ENCODE assay signal across 2 cellular contexts in genomic region chr7:106767498-106768323, GRCh38.
TF ChIP-seq lines count a peak whose summit lies in the region.

No MANE protein-coding gene starts in this region.

TF ChIP-seq in IMR-90, 13 proteins besides CTCF, POLR2A, EP300 and RAD21 (continued from another document):
- TF ChIP-seq USF2 (IDR thresholded peaks at IDR 0.05; ENCODE audit: low read depth, low read length), result no peak
- TF ChIP-seq NFE2L2 (IDR thresholded peaks at IDR 0.05; ENCODE audit: low read depth, low read length), result no peak
- no peak for TF ChIP-seq CEBPB (IDR thresholded peaks at IDR 0.05; ENCODE audit: low read depth, low read length)

TF ChIP-seq in endothelial cell of umbilical vein, 7 proteins besides CTCF, POLR2A, EP300 and RAD21 (continued from another document):
- TF ChIP-seq MAX (IDR thresholded peaks at IDR 0.05; ENCODE audit: insufficient read depth, insufficient read length) (no peak), JUN (IDR thresholded peaks at IDR 0.05; ENCODE audit: borderline replicate concordance, insufficient read depth, insufficient read length, low read depth) (no peak), POLR2AphosphoS5 (IDR thresholded peaks at IDR 0.05; ENCODE audit: insufficient read depth, low read depth, low read length) (no peak), MYC (IDR thresholded peaks at IDR 0.05; ENCODE audit: low read depth, low read length) (no peak)
